ENCODE assay signal across 8 cellular contexts in the genomic region with DNA sequence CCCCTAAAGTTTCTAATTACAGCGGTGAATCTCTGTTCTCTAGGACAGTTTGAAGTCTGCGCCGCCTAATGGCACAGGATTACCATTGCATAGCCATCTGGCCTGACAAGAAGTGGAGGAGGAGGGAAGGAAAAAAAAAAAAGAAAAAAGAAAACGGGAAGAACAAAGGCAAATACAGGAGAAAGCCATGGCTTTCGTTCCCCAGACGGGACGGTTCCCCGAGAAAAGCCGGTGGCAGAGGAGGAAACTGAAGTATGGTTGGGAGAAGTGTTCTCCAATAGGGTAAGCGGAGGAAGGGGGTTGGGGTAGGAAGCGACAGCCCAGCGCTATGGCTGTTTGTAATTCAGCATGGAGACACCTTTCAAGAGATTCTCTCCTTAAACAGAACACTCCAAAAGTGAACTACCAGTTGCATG.
DNase-seq lines count a peak whose midpoint lies in the region; ATAC-seq and TF ChIP-seq lines count a peak whose summit lies in the region.

No MANE protein-coding gene starts in this region.

- DNase-seq in SIG-M5 treated with dmso at 0.1 percent for 504 hours (lab: John Stamatoyannopoulos, UW; ENCODE audit: unreplicated experiment) (peak; percentile 51), SIG-M5 (lab: John Stamatoyannopoulos, UW) (no peak), HFFc6 (peak; percentile 36), MM.1S (peak; percentile 78), epithelial cell of proximal tubule (ENCODE audit: low read depth) (peak; percentile 29), mucosa of descending colon (peak in 2 of 3 donors; percentile 41 to 50), stromal cell of bone marrow (ENCODE audit: low read depth) (peak; percentile 41)
- DNase-seq in activated CD4-positive, alpha-beta T cell treated with anti-CD3 and anti-CD28 coated beads for 4 hours = peak; percentile 13 to 20

- peak overlapping the region; percentile 94 for H3K4me3 Mint-ChIP-seq in HFFc6

- H3K9me3 ChIP-seq in MM.1S (replicated peaks; ENCODE audit: insufficient read depth, low read length) (no peaks in the 10 kb centered on the region), mucosa of descending colon (no peaks in the 10 kb centered on the region)

- no peaks in the 10 kb centered on the region for H3K36me3 Mint-ChIP-seq in HFFc6 (ENCODE audit: low read depth)

- no peaks in the 10 kb centered on the region for H3K9me3 Mint-ChIP-seq in HFFc6

- H3F3A ChIP-seq in MM.1S (ENCODE audit: insufficient read depth, low read length) = peaks cover 5% of the 10 kb centered on the region

- H2AFZ ChIP-seq in MM.1S (ENCODE audit: low read length) = peak overlapping the region; percentile 74

- no peaks in the 10 kb centered on the region for H3K9me2 ChIP-seq in MM.1S (replicated peaks; ENCODE audit: insufficient read depth, low read length)

- peak overlapping the region; percentile 57 for H3K4me2 ChIP-seq in MM.1S (ENCODE audit: low read depth, low read length)

- no peaks in the 10 kb centered on the region for H3K36me3 ChIP-seq in MM.1S (replicated peaks; ENCODE audit: insufficient read depth, low read length)
- H3K36me3 ChIP-seq in mucosa of descending colon (ENCODE audit: low read depth) = no peaks in the 10 kb centered on the region

- H4K20me1 ChIP-seq in MM.1S (ENCODE audit: insufficient read depth, low read length) = no peaks in the 10 kb centered on the region

- H3K4me3 ChIP-seq in MM.1S (ENCODE audit: low read length) (peak overlapping the region; percentile 73), epithelial cell of proximal tubule (ENCODE audit: low read depth, low read length) (peak overlapping the region; percentile 79), mucosa of descending colon (no peak overlapping the region)

- TF ChIP-seq CTCF in HFFc6 (IDR thresholded peaks at IDR 0.05) (peak; percentile 74), MM.1S (IDR thresholded peaks at IDR 0.05; ENCODE audit: low read length) (peak; percentile 76), epithelial cell of proximal tubule (conservative IDR thresholded peaks at IDR 0.05; ENCODE audit: low read depth, low read length) (peak; percentile 63), mucosa of descending colon (IDR thresholded peaks at IDR 0.05) (no peak)

- no peaks in the 10 kb centered on the region for H3K27me3 ChIP-seq in MM.1S (replicated peaks; ENCODE audit: insufficient read depth, low read length)

- peak overlapping the region; percentile 45; the same call in 1 of the 2 replicates for H3K9ac ChIP-seq in MM.1S (ENCODE audit: low read length)

- H3K4me1 Mint-ChIP-seq in HFFc6 (ENCODE audit: low read depth) = peaks cover 13% of the 10 kb centered on the region

- intact Hi-C loops in mucosa of descending colon (cut with DNase I, micrococcal nuclease) = no loop called here

- H3K27me3 Mint-ChIP-seq in HFFc6 (ENCODE audit: insufficient read depth) = peaks cover 1% of the 10 kb centered on the region; the same call in 1 of the 2 replicates

- H3K27ac Mint-ChIP-seq in HFFc6 = peak overlapping the region; percentile 67

- H3K4me1 ChIP-seq in MM.1S (ENCODE audit: low read length) (no peaks in the 10 kb centered on the region), mucosa of descending colon (ENCODE audit: low read depth) (no peaks in the 10 kb centered on the region)

- H3K27ac ChIP-seq in MM.1S (ENCODE audit: low read length) = peak overlapping the region; percentile 40; the same call in 1 of the 2 replicates

- no peaks in the 10 kb centered on the region for H3K79me2 ChIP-seq in MM.1S (ENCODE audit: low read length)

- peak; percentile 77 for ATAC-seq in mucosa of descending colon
